Comparison of ENCODE assay signal across 17 cellular contexts in genomic region chr2:128632491-128632780, GRCh38.
"Had no signal": no experiment of that assay in that cellular context is flagged by ENCODE, and none has a peak within 500 bp of the region (broad histone marks: within the 10 kb centered on the region; RNA-seq: fewer than 3 reads in every experiment).

No MANE protein-coding gene starts in this region.

- H3K27ac Mint-ChIP-seq: activated T-cell treated with anti-CD3 and anti-CD28 coated beads, Interleukin-2, amount 50 U/mL, for 72 hours; effector memory CD8-positive, alpha-beta T cell; immature natural killer cell; T-helper 2 cell treated with Interferon-gamma antibody and Interleukin-4, amounts not matched to agents 5 μg/mL and 100 μg/mL, for 36 hours had no signal

- H3K36me3 ChIP-seq: adrenal gland, neutrophil, right atrium auricular region had no signal

- DNase-seq: activated T-cell treated with anti-CD3 and anti-CD28 coated beads, Interleukin-2, amount 50 U/mL, for 72 hours; body of pancreas; effector memory CD8-positive, alpha-beta T cell; hippocampal formation; immature natural killer cell; left colon; naive B cell; stimulated activated naive CD4-positive, alpha-beta T cell; substantia nigra; SW 1271; trophoblast cell had no signal

- H3K9me3 Mint-ChIP-seq: activated T-cell treated with anti-CD3 and anti-CD28 coated beads, Interleukin-2, amount 50 U/mL, for 72 hours; effector memory CD8-positive, alpha-beta T cell; immature natural killer cell; naive B cell; T-helper 2 cell treated with Interferon-gamma antibody and Interleukin-4, amounts not matched to agents 5 μg/mL and 100 μg/mL, for 36 hours had no signal

- H3K4me3 Mint-ChIP-seq: activated T-cell treated with anti-CD3 and anti-CD28 coated beads, Interleukin-2, amount 50 U/mL, for 72 hours; effector memory CD8-positive, alpha-beta T cell; immature natural killer cell; naive B cell; T-helper 2 cell treated with Interferon-gamma antibody and Interleukin-4, amounts not matched to agents 5 μg/mL and 100 μg/mL, for 36 hours had no signal

- H3K4me3 ChIP-seq: adrenal gland, body of pancreas, right atrium auricular region, smooth muscle cell had no signal

- H3K4me1 ChIP-seq: adrenal gland, body of pancreas, right atrium auricular region had no signal

- H3K27me3 Mint-ChIP-seq: naive B cell had no signal

- H3K9me3 ChIP-seq: adrenal gland, body of pancreas, neutrophil, right atrium auricular region had no signal

- ATAC-seq: activated CD4-positive, CD25-positive, alpha-beta regulatory T cell treated with anti-CD3 and anti-CD28 coated beads, Interleukin-2, amount 50 U/mL, for 24 hours; activated T-cell treated with anti-CD3 and anti-CD28 coated beads, Interleukin-2, amount 50 U/mL, for 72 hours; body of pancreas; effector memory CD8-positive, alpha-beta T cell; left colon had no signal

- H3K27ac ChIP-seq: adrenal gland, body of pancreas, neutrophil, right atrium auricular region had no signal

- H3K27me3 ChIP-seq: adrenal gland, body of pancreas, neutrophil, right atrium auricular region had no signal

- H3K36me3 Mint-ChIP-seq: immature natural killer cell, naive B cell had no signal

- H3K4me1 Mint-ChIP-seq: immature natural killer cell, naive B cell had no signal
